Comparison of ENCODE assay signal across 8 cellular contexts in genomic region chr15:94327356-94327936, GRCh38.
DNase-seq lines count a peak whose midpoint lies in the region; ATAC-seq, FAIRE-seq and TF ChIP-seq lines count a peak whose summit lies in the region.

No MANE protein-coding gene starts in this region.

- intact Hi-C loops in left lung (cut with DNase I), result no loop called here

- H3K27ac ChIP-seq in astrocyte (ENCODE audit: low read depth, low read length), result no peak overlapping the region
- no peak overlapping the region for H3K27ac ChIP-seq in left lung

- no peak overlapping the region for H3K9ac ChIP-seq in astrocyte (ENCODE audit: low read length)

- no peak overlapping the region for H3K4me2 ChIP-seq in astrocyte (ENCODE audit: low read length)

- no peak for FAIRE-seq in astrocyte (lab: Jason Lieb, UNC)

- peaks cover 11% of the 10 kb centered on the region for H3K36me3 Mint-ChIP-seq in stimulated activated naive CD8-positive, alpha-beta T cell treated with anti-CD3 and anti-CD28 coated beads, Interleukin-15, Interleukin-2, amounts not matched to agents 100 ng/mL and 50 ng/mL, for 24 hours (ENCODE audit: low read depth)
- no peaks in the 10 kb centered on the region for H3K36me3 Mint-ChIP-seq in astrocyte (ENCODE audit: low read depth, unreplicated experiment)

- H3K9me3 ChIP-seq in astrocyte (ENCODE audit: insufficient read depth, low read depth, low read length) (no peaks in the 10 kb centered on the region), left lung (no peaks in the 10 kb centered on the region)

- peak overlapping the region; percentile 21 for H3K27ac Mint-ChIP-seq in stimulated activated naive CD8-positive, alpha-beta T cell treated with anti-CD3 and anti-CD28 coated beads, Interleukin-15, Interleukin-2, amounts not matched to agents 100 ng/mL and 50 ng/mL, for 24 hours
- no peak overlapping the region for H3K27ac Mint-ChIP-seq in astrocyte (ENCODE audit: unreplicated experiment)

- H3K27me3 ChIP-seq in astrocyte (ENCODE audit: insufficient read depth, low read length) (no peaks in the 10 kb centered on the region), left lung (no peaks in the 10 kb centered on the region)

- H3K4me1 ChIP-seq in astrocyte (ENCODE audit: insufficient read depth, low read length) (no peaks in the 10 kb centered on the region), left lung (peaks cover 0 to 22% of the 10 kb centered on the region in 2 donors)

- H3K9me3 Mint-ChIP-seq in stimulated activated naive CD8-positive, alpha-beta T cell treated with anti-CD3 and anti-CD28 coated beads, Interleukin-15, Interleukin-2, amounts not matched to agents 100 ng/mL and 50 ng/mL, for 24 hours, result no peaks in the 10 kb centered on the region
- no peaks in the 10 kb centered on the region for H3K9me3 Mint-ChIP-seq in astrocyte (ENCODE audit: unreplicated experiment)

- no peak for DNase-seq in stimulated activated naive CD8-positive, alpha-beta T cell treated with anti-CD3 and anti-CD28 coated beads, Interleukin-15, Interleukin-2, amounts not matched to agents 100 U/mL and 50 U/mL, for 24 hours
- DNase-seq in MV-4-11 (lab: John Stamatoyannopoulos, UW) (peak; percentile 25), astrocyte (ENCODE audit: low read depth) (no peak), left lung (no peak)

- no peak overlapping the region for H3K4me3 ChIP-seq in astrocyte (ENCODE audit: insufficient read depth, low read depth, low read length)
- no peak overlapping the region for H3K4me3 ChIP-seq in left lung

- H3K4me1 Mint-ChIP-seq in stimulated activated naive CD8-positive, alpha-beta T cell treated with anti-CD3 and anti-CD28 coated beads, Interleukin-15, Interleukin-2, amounts not matched to agents 100 ng/mL and 50 ng/mL, for 24 hours (ENCODE audit: low read depth), result peaks cover 17% of the 10 kb centered on the region
- no peaks in the 10 kb centered on the region for H3K4me1 Mint-ChIP-seq in astrocyte (ENCODE audit: low read depth, unreplicated experiment)

- H3K36me3 ChIP-seq in astrocyte (ENCODE audit: insufficient read depth, low read length), result no peaks in the 10 kb centered on the region
- no peaks in the 10 kb centered on the region for H3K36me3 ChIP-seq in left lung

- no peaks in the 10 kb centered on the region for H3K27me3 Mint-ChIP-seq in stimulated activated naive CD8-positive, alpha-beta T cell treated with anti-CD3 and anti-CD28 coated beads, Interleukin-15, Interleukin-2, amounts not matched to agents 100 ng/mL and 50 ng/mL, for 24 hours
- no peaks in the 10 kb centered on the region for H3K27me3 Mint-ChIP-seq in astrocyte (ENCODE audit: low read depth, unreplicated experiment)

- no peak for ATAC-seq in stimulated activated naive CD8-positive, alpha-beta T cell treated with anti-CD3 and anti-CD28 coated beads, Interleukin-15, Interleukin-2, amounts not matched to agents 100 U/mL and 50 U/mL, for 24 hours
- ATAC-seq in left lung, result peak; percentile 52
- no peak for ATAC-seq in GM18867 (IDR thresholded peaks at IDR 0.05; ENCODE audit: unreplicated experiment)
- no peak for ATAC-seq in HG02763 (IDR thresholded peaks at IDR 0.05; ENCODE audit: unreplicated experiment)
- no peak for ATAC-seq in GM18511 (IDR thresholded peaks at IDR 0.05; ENCODE audit: unreplicated experiment)

- no peak overlapping the region for H3K4me3 Mint-ChIP-seq in stimulated activated naive CD8-positive, alpha-beta T cell treated with anti-CD3 and anti-CD28 coated beads, Interleukin-15, Interleukin-2, amounts not matched to agents 100 ng/mL and 50 ng/mL, for 24 hours
- no peak overlapping the region for H3K4me3 Mint-ChIP-seq in astrocyte (ENCODE audit: unreplicated experiment)

- H3K79me2 ChIP-seq in astrocyte (ENCODE audit: insufficient read depth, low read length), result no peaks in the 10 kb centered on the region

- no peaks in the 10 kb centered on the region for H4K20me1 ChIP-seq in astrocyte (ENCODE audit: insufficient read depth, low read length)

- TF ChIP-seq CTCF in astrocyte (IDR thresholded peaks at IDR 0.05; ENCODE audit: insufficient read depth, low read depth, low read length) (peak; percentile 72), left lung (IDR thresholded peaks at IDR 0.05) (peak; percentile 57 to 58)

- H2AFZ ChIP-seq in astrocyte (ENCODE audit: low read depth, low read length), result no peak overlapping the region
